Comparison of ENCODE assay signal across 16 cellular contexts in the genomic region with DNA sequence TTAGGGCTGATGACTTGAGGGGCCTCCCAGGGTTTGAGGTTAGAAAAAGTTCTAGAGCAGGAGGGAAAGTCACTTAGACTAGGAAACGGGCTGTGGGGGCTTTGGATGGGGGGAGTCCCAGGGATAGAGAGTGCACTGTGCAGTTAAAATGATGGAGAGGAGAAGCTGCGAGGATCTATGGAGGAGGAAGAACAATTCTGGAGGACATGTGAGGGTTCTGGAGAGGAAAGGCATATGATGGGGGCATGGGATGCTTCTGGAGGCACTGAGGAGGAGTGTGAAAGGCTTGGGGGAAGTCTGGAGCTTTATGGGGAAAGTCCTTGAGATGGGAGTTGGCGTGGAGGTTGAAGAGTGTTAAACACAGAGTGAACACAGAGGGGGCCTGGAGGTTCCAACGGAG. TPM values are rescaled to one million over a fixed set of nuclear protein-coding genes. Genes with fewer than 3 reads are reported as not detected.
DNase-seq lines count a peak whose midpoint lies in the region; ATAC-seq and TF ChIP-seq lines count a peak whose summit lies in the region.
"Had no signal": no experiment of that assay in that cellular context is flagged by ENCODE, and none has a peak within 500 bp of the region (broad histone marks: within the 10 kb centered on the region; RNA-seq: fewer than 3 reads in every experiment).

No MANE protein-coding gene starts in this region.

- H3K9me2 ChIP-seq in PC-3 (replicated peaks; ENCODE audit: low read length) = no peaks in the 10 kb centered on the region

- no peak overlapping the region for H2BK15ac ChIP-seq in mesendoderm (replicated peaks; ENCODE audit: low read depth)

- H2AFZ ChIP-seq in PC-3 (ENCODE audit: low read length) (no peak overlapping the region), smooth muscle cell (ENCODE audit: low read depth) (no peak overlapping the region)

- H2AK5ac ChIP-seq in mesendoderm (ENCODE audit: low read length) = no peak overlapping the region

- no peak overlapping the region for H2BK120ac ChIP-seq in mesendoderm (ENCODE audit: low read depth, low read length)

- H3K36me3 ChIP-seq in PC-3 (ENCODE audit: low read depth, low read length) (no peaks in the 10 kb centered on the region), smooth muscle cell (ENCODE audit: low read depth) (no peaks in the 10 kb centered on the region), mesendoderm (ENCODE audit: control insufficient read depth, insufficient read depth, low read length) (no peaks in the 10 kb centered on the region)
- H3K36me3 ChIP-seq: esophagus muscularis mucosa had no signal

- no peak overlapping the region for H4K5ac ChIP-seq in mesendoderm (ENCODE audit: low read length)

- TSS peak; percentile 43 for BruUV-seq in PC-3 (replicated peaks; lab: Mats Ljungman, UMichigan)

- no peaks in the 10 kb centered on the region for H3K9me3 Mint-ChIP-seq in activated T-cell treated with anti-CD3 and anti-CD28 coated beads, Interleukin-2, amount 50 U/mL, for 4 hours
- H3K9me3 Mint-ChIP-seq in endothelial cell (ENCODE audit: unreplicated experiment) = peaks cover 59% of the 10 kb centered on the region

- no peaks in the 10 kb centered on the region for H3K79me1 ChIP-seq in mesendoderm (ENCODE audit: low read length)

- peaks cover 13% of the 10 kb centered on the region; the same call in 1 of the 2 replicates for H4K20me1 ChIP-seq in PC-3 (ENCODE audit: low read length)
- peaks cover 47% of the 10 kb centered on the region for H4K20me1 ChIP-seq in smooth muscle cell (ENCODE audit: low read depth)

- H3K18ac ChIP-seq in mesendoderm (ENCODE audit: low read length) = no peak overlapping the region

- H3K27me3 ChIP-seq in PC-3 (ENCODE audit: low read length) (no peaks in the 10 kb centered on the region), smooth muscle cell (ENCODE audit: low read depth) (peaks cover 19% of the 10 kb centered on the region), mesendoderm (ENCODE audit: insufficient read depth, low read length, poor library complexity) (peaks cover 15% of the 10 kb centered on the region)
- H3K27me3 ChIP-seq: SJCRH30 had no signal

- intact Hi-C loops in PC-3 (cut with micrococcal nuclease) = no loop called here

- H3K9ac ChIP-seq in PC-3 (ENCODE audit: low read length) (no peak overlapping the region), smooth muscle cell (ENCODE audit: low read depth) (no peak overlapping the region), mesendoderm (ENCODE audit: low read length) (no peak overlapping the region)

- H3K27ac Mint-ChIP-seq in endothelial cell (ENCODE audit: unreplicated experiment) = no peak overlapping the region

- H3K36me3 Mint-ChIP-seq in activated T-cell treated with anti-CD3 and anti-CD28 coated beads, Interleukin-2, amount 50 U/mL, for 4 hours (ENCODE audit: insufficient read depth) = no peaks in the 10 kb centered on the region
- peaks cover 50% of the 10 kb centered on the region for H3K36me3 Mint-ChIP-seq in endothelial cell (ENCODE audit: low read depth, unreplicated experiment)

- H3K4me1 Mint-ChIP-seq in activated T-cell treated with anti-CD3 and anti-CD28 coated beads, Interleukin-2, amount 50 U/mL, for 4 hours (ENCODE audit: low read depth) = peaks cover 42% of the 10 kb centered on the region
- H3K4me1 Mint-ChIP-seq in endothelial cell (ENCODE audit: unreplicated experiment) = no peaks in the 10 kb centered on the region

- no peaks in the 10 kb centered on the region for H3F3A ChIP-seq in PC-3 (ENCODE audit: low read length, unreplicated experiment)
- peaks cover 8% of the 10 kb centered on the region for H3F3A ChIP-seq in smooth muscle cell (ENCODE audit: low read depth)

- H3K79me2 ChIP-seq in PC-3 (ENCODE audit: low read length) (no peaks in the 10 kb centered on the region), smooth muscle cell (ENCODE audit: low read depth) (no peaks in the 10 kb centered on the region), mesendoderm (ENCODE audit: control insufficient read depth, insufficient read depth, low read length) (no peaks in the 10 kb centered on the region)

- H3K56ac ChIP-seq in mesendoderm (ENCODE audit: low read length) = no peak overlapping the region

- CTCF ChIA-PET in PC-3 (lab: Charles Lee) = no interaction called here

- no peak for TF ChIP-seq CTCF in PC-3 (conservative IDR thresholded peaks at IDR 0.05; ENCODE audit: low read depth, low read length)
- TF ChIP-seq CTCF in endothelial cell (IDR thresholded peaks at IDR 0.05; ENCODE audit: unreplicated experiment) = no peak
- no peak for TF ChIP-seq CTCF in smooth muscle cell (IDR thresholded peaks at IDR 0.05; ENCODE audit: borderline replicate concordance, insufficient read depth, poor library complexity, severe bottlenecking)

- 44% methylated on average over 4 of the region's 4 CpGs for WGBS in smooth muscle cell (ENCODE audit: low lambda C conversion rate)
- no CpG with 5 or more reads among the region's 4 CpGs for WGBS in mesendoderm (ENCODE audit: extremely low coverage, insufficient coverage, low lambda C conversion rate)

- H2BK5ac ChIP-seq in mesendoderm (ENCODE audit: low read length) = no peak overlapping the region

- H3K9me3 ChIP-seq in PC-3 (ENCODE audit: low read length) (no peaks in the 10 kb centered on the region), smooth muscle cell (replicated peaks; ENCODE audit: low read depth) (no peaks in the 10 kb centered on the region)
- H3K9me3 ChIP-seq: esophagus muscularis mucosa, SJCRH30 had no signal

- H3K4me3 Mint-ChIP-seq in activated T-cell treated with anti-CD3 and anti-CD28 coated beads, Interleukin-2, amount 50 U/mL, for 4 hours = peak overlapping the region; percentile 65
- peak overlapping the region; percentile 42 for H3K4me3 Mint-ChIP-seq in endothelial cell (ENCODE audit: unreplicated experiment)

- H3K4ac ChIP-seq in mesendoderm (ENCODE audit: low read depth, low read length) = no peak overlapping the region

- H4K8ac ChIP-seq in mesendoderm (ENCODE audit: low read depth, low read length) = no peak overlapping the region

- H3K23ac ChIP-seq in mesendoderm (ENCODE audit: low read length) = no peak overlapping the region

- H3K27ac ChIP-seq in PC-3 (ENCODE audit: low read length) (no peak overlapping the region), smooth muscle cell (ENCODE audit: low read depth) (no peak overlapping the region), mesendoderm (ENCODE audit: low read depth, low read length) (no peak overlapping the region)
- H3K27ac ChIP-seq: esophagus muscularis mucosa, SJCRH30, WERI-Rb-1 had no signal

- H3K4me3 ChIP-seq in PC-3 (ENCODE audit: low read length) (no peak overlapping the region), smooth muscle cell (no peak overlapping the region), mesendoderm (ENCODE audit: low read length) (no peak overlapping the region)
- H3K4me3 ChIP-seq: lung, SJCRH30 had no signal

- ATAC-seq in activated T-cell treated with anti-CD3 and anti-CD28 coated beads, Interleukin-2, amount 50 U/mL, for 4 hours = no peak
- ATAC-seq in PC-3 (no peak), GM19467 (IDR thresholded peaks at IDR 0.05; ENCODE audit: unreplicated experiment) (no peak)

- POLR2A ChIA-PET in PC-3 (lab: Charles Lee; ENCODE audit: unreplicated experiment) = no interaction called here

- no peak for DNase-seq in activated T-cell treated with anti-CD3 and anti-CD28 coated beads, Interleukin-2, amount 50 U/mL, for 4 hours
- no peak for DNase-seq in activated T-cell treated with anti-CD3 and anti-CD28 coated beads, Interleukin-2, amount 50 U/mL, for 48 hours
- DNase-seq in PC-3 (no peak), endothelial cell (ENCODE audit: low spot score) (no peak), smooth muscle cell (lab: John Stamatoyannopoulos, UW; ENCODE audit: unreplicated experiment) (no peak), mesendoderm (no peak)
- DNase-seq in stimulated activated CD8-positive, alpha-beta memory T cell treated with anti-CD3 and anti-CD28 coated beads, Interleukin-4, amount 100 ng/mL, for 48 hours = no peak
- DNase-seq: activated effector memory CD4-positive, alpha-beta T cell treated with Interleukin-2 at 50 U/mL for 16 hours; central memory CD4-positive, alpha-beta T cell; hypothalamus; SJCRH30; stimulated activated CD4-positive, alpha-beta T cell treated with anti-CD3 and anti-CD28 coated beads, Interleukin-15, amount 100 ng/mL, for 24 hours; WERI-Rb-1 had no signal

- H3K4me1 ChIP-seq in PC-3 (ENCODE audit: insufficient read depth, low read length) (peaks cover 12% of the 10 kb centered on the region; the same call in 1 of the 2 replicates), smooth muscle cell (ENCODE audit: low read depth) (peaks cover 5% of the 10 kb centered on the region), mesendoderm (ENCODE audit: control insufficient read depth, low read depth, low read length) (peaks cover 6% of the 10 kb centered on the region)

- H3K4me2 ChIP-seq in PC-3 (ENCODE audit: low read length) (no peak overlapping the region), smooth muscle cell (peak overlapping the region; percentile 59), mesendoderm (ENCODE audit: low read length) (no peak overlapping the region)

- peaks cover 50% of the 10 kb centered on the region for H3K27me3 Mint-ChIP-seq in activated T-cell treated with anti-CD3 and anti-CD28 coated beads, Interleukin-2, amount 50 U/mL, for 4 hours (ENCODE audit: low read depth)
- peaks cover 41% of the 10 kb centered on the region for H3K27me3 Mint-ChIP-seq in endothelial cell (ENCODE audit: unreplicated experiment)

RNA-seq across cellular contexts. Expression of a gene that starts 2.2 kb away (rescaled TPM):
- total RNA-seq in activated T-cell treated with anti-CD3 and anti-CD28 coated beads, Interleukin-2, amount 50 U/mL, for 4 hours = 1 to 10 TPM; 4.1 to 5.6 (median 4.6) TPM
- total RNA-seq in PC-3 (2014; rRNA removed) (3.1 and 3.6 TPM in 2 replicates), endothelial cell (ENCODE audit: unreplicated experiment) (not detected), smooth muscle cell (0.54 and 1.4 TPM in 2 replicates)
- 0.46 and 1.3 TPM in 2 replicates for polyA plus RNA-seq in smooth muscle cell
- polyA plus RNA-seq in mesendoderm (2013, experiment 1 of 2) = 3.7 TPM
- polyA plus RNA-seq in mesendoderm (2013, experiment 2 of 2) = 3.2 TPM

RNA-seq across cellular contexts. Expression of a gene that starts 38.4 kb away (rescaled TPM):
- total RNA-seq in activated T-cell treated with anti-CD3 and anti-CD28 coated beads, Interleukin-2, amount 50 U/mL, for 4 hours = 10 to 100 TPM in 2 of 3 donors, 1 to 10 TPM in 1; 9.1 to 21.1 (median 10.4) TPM
- total RNA-seq in PC-3 (2014; rRNA removed) (1.2 and 3.0 TPM in 2 replicates), endothelial cell (ENCODE audit: unreplicated experiment) (not detected), smooth muscle cell (0.27 and 0.72 TPM in 2 replicates)
- polyA plus RNA-seq in smooth muscle cell = 0.65 and 2.1 TPM in 2 replicates
- polyA plus RNA-seq in mesendoderm (2013, experiment 1 of 2) = 0.17 TPM
- polyA plus RNA-seq in mesendoderm (2013, experiment 2 of 2) = 0.10 TPM

RNA-seq across cellular contexts. Expression of a gene that starts 49.2 kb away (rescaled TPM):
- total RNA-seq in activated T-cell treated with anti-CD3 and anti-CD28 coated beads, Interleukin-2, amount 50 U/mL, for 4 hours = 100 to 1,000 TPM; 106 to 107 (median 106) TPM
- 130 and 152 TPM in 2 replicates for total RNA-seq in PC-3 (2014; rRNA removed)
- total RNA-seq in endothelial cell (ENCODE audit: unreplicated experiment) = 21.6 TPM
- total RNA-seq in smooth muscle cell = 39.5 and 48.3 TPM in 2 replicates
- polyA plus RNA-seq in smooth muscle cell = 69.7 and 85.7 TPM in 2 replicates
- polyA plus RNA-seq in mesendoderm (2013, experiment 1 of 2) = 19.2 TPM
- polyA plus RNA-seq in mesendoderm (2013, experiment 2 of 2) = 19.3 TPM

RNA-seq across cellular contexts. Expression of a gene that starts 57.1 kb away (rescaled TPM):
- total RNA-seq in activated T-cell treated with anti-CD3 and anti-CD28 coated beads, Interleukin-2, amount 50 U/mL, for 4 hours = 100 to 1,000 TPM; 182 to 246 (median 214) TPM
- 165 and 210 TPM in 2 replicates for total RNA-seq in PC-3 (2014; rRNA removed)
- 54.4 TPM for total RNA-seq in endothelial cell (ENCODE audit: unreplicated experiment)
- 14.9 and 16.0 TPM in 2 replicates for total RNA-seq in smooth muscle cell
- polyA plus RNA-seq in smooth muscle cell = 37.6 and 41.6 TPM in 2 replicates
- polyA plus RNA-seq in mesendoderm (2013, experiment 1 of 2) = 57.2 TPM
- 57.3 TPM for polyA plus RNA-seq in mesendoderm (2013, experiment 2 of 2)
